In genomic region chr15:63006032-63006878, GRCh38 we compare ENCODE assay signal across 24 cellular contexts. TPM values are rescaled to one million over a fixed set of nuclear protein-coding genes. Genes with fewer than 3 reads are reported as not detected.
DNase-seq lines count a peak whose midpoint lies in the region; ATAC-seq, FAIRE-seq and TF ChIP-seq lines count a peak whose summit lies in the region.
"Had no signal": no experiment of that assay in that cellular context is flagged by ENCODE, and none has a peak within 500 bp of the region (broad histone marks: within the 10 kb centered on the region; RNA-seq: fewer than 3 reads in every experiment).

No MANE protein-coding gene starts in this region.

- H3K4me1 ChIP-seq in IMR-90 (ENCODE audit: control insufficient read depth, insufficient read depth, low read length) (no peaks in the 10 kb centered on the region), right cardiac atrium (ENCODE audit: control insufficient read depth, insufficient read depth, low read length) (no peaks in the 10 kb centered on the region), neuronal stem cell (ENCODE audit: control insufficient read depth in 2 of 2, insufficient read depth in 1 of 2, low read depth in 1 of 2, low read length in 2 of 2) (peaks cover 3 to 12% of the 10 kb centered on the region in 2 donors), spleen (no peaks in the 10 kb centered on the region)
- H3K4me1 ChIP-seq: lower lobe of right lung had no signal

- H2BK120ac ChIP-seq in IMR-90 (ENCODE audit: low read depth, low read length) (no peak overlapping the region), neuronal stem cell (ENCODE audit: low read depth, low read length) (no peak overlapping the region)

- intact Hi-C loops in IMR-90 (cut with micrococcal nuclease) (no loop called here), right cardiac atrium (cut with DNase I) (no loop called here), spleen (cut with DNase I; ENCODE audit: low total_unique reads) (no loop called here)

- H3K14ac ChIP-seq in IMR-90 (replicated peaks; ENCODE audit: low read depth, low read length) (no peak overlapping the region), neuronal stem cell (ENCODE audit: low read length) (no peak overlapping the region)

- H3K4me2 ChIP-seq in IMR-90 (ENCODE audit: low read depth, low read length) (no peak overlapping the region), neuronal stem cell (ENCODE audit: insufficient read depth, low read length, poor library complexity, severe bottlenecking) (no peak overlapping the region)

- H3K18ac ChIP-seq in IMR-90 (ENCODE audit: low read depth, low read length) (no peak overlapping the region), neuronal stem cell (ENCODE audit: low read length) (peak overlapping the region; percentile 70)

- H3K36me3 ChIP-seq in IMR-90 (ENCODE audit: control insufficient read depth, insufficient read depth, low read length) (no peaks in the 10 kb centered on the region), bronchial epithelial cell (ENCODE audit: control insufficient read depth, insufficient read depth, low read length) (no peaks in the 10 kb centered on the region), neuronal stem cell (replicated peaks in 1 of 2; ENCODE audit: control insufficient read depth in 2 of 2, insufficient read depth in 2 of 2, low read length in 2 of 2) (no peaks in the 10 kb centered on the region), spleen (no peaks in the 10 kb centered on the region)
- H3K36me3 ChIP-seq: lower lobe of right lung, thoracic aorta had no signal

- no peak overlapping the region for H3K56ac ChIP-seq in IMR-90 (ENCODE audit: extremely low read depth, insufficient read depth, low read length)

- FAIRE-seq in bronchial epithelial cell (lab: Jason Lieb, UNC), result peak; percentile 83
- FAIRE-seq: endometrium, G401.6, RCC 7860 had no signal

- no peaks in the 10 kb centered on the region for H3K9me3 ChIP-seq in IMR-90 (ENCODE audit: control insufficient read depth, insufficient read depth, low read length)
- no peaks in the 10 kb centered on the region for H3K9me3 ChIP-seq in right cardiac atrium (ENCODE audit: control insufficient read depth, low read length)
- no peaks in the 10 kb centered on the region for H3K9me3 ChIP-seq in neuronal stem cell (replicated peaks in 1 of 2; ENCODE audit: control insufficient read depth in 2 of 2, insufficient read depth in 1 of 2, low read depth in 1 of 2, low read length in 2 of 2)
- H3K9me3 ChIP-seq in spleen, result no peaks in the 10 kb centered on the region
- H3K9me3 ChIP-seq: lower lobe of right lung, thoracic aorta had no signal

- POLR2A ChIA-PET in IMR-90 (lab: Charles Lee; ENCODE audit: unreplicated experiment), result no interaction called here

- H3K27ac ChIP-seq in IMR-90 (ENCODE audit: insufficient read depth, low read length), result no peak overlapping the region
- H3K27ac ChIP-seq in right cardiac atrium (ENCODE audit: low read length), result no peak overlapping the region
- H3K27ac ChIP-seq in neuronal stem cell (replicated peaks; ENCODE audit: low read length), result no peak overlapping the region
- H3K27ac ChIP-seq in spleen, result no peak overlapping the region
- H3K27ac ChIP-seq: coronary artery, lower lobe of right lung, thoracic aorta had no signal

- no peak overlapping the region for H2BK20ac ChIP-seq in IMR-90 (ENCODE audit: low read depth, low read length)

- H2AK9ac ChIP-seq in IMR-90 (replicated peaks; ENCODE audit: low read depth, low read length, poor library complexity), result no peak overlapping the region

- H3K9ac ChIP-seq in IMR-90 (ENCODE audit: low read depth, low read length) (no peak overlapping the region), neuronal stem cell (ENCODE audit: low read depth, low read length, poor library complexity) (no peak overlapping the region)

- no peak overlapping the region for H4K5ac ChIP-seq in IMR-90 (ENCODE audit: low read depth, low read length)

- H2BK15ac ChIP-seq in IMR-90 (ENCODE audit: low read depth, low read length), result no peak overlapping the region; the same call in 2 of the 3 replicates
- H2BK15ac ChIP-seq in neuronal stem cell (ENCODE audit: low read length), result no peak overlapping the region

- H4K91ac ChIP-seq in IMR-90 (ENCODE audit: insufficient read depth, low read depth, low read length) (peak overlapping the region; percentile 53; the same call in 1 of the 2 replicates), neuronal stem cell (ENCODE audit: low read depth, low read length, poor library complexity) (peak overlapping the region; percentile 74)

- H4K8ac ChIP-seq in IMR-90 (ENCODE audit: low read depth in 2 of 2, low read length in 2 of 2) (no peak overlapping the region), neuronal stem cell (ENCODE audit: low read depth, low read length) (no peak overlapping the region)

- TF ChIP-seq CTCF in IMR-90 (conservative IDR thresholded peaks at IDR 0.05; ENCODE audit: low read depth, low read length) (no peak), bronchial epithelial cell (IDR thresholded peaks at IDR 0.05; ENCODE audit: insufficient read depth, low read length, severe bottlenecking) (no peak), GM10266 (IDR thresholded peaks at IDR 0.05; ENCODE audit: control insufficient read depth, insufficient read depth, low read depth, missing control alignments) (no peak), spleen (IDR thresholded peaks at IDR 0.05 in 8 of 11, conservative IDR thresholded peaks at IDR 0.05 in 3 of 11) (no peak)

- TF ChIP-seq POLR2A in IMR-90 (IDR thresholded peaks at IDR 0.05; ENCODE audit: low read depth, low read length) (no peak), spleen (IDR thresholded peaks at IDR 0.05) (no peak)

- no peaks in the 10 kb centered on the region for H4K20me1 ChIP-seq in IMR-90 (ENCODE audit: insufficient read depth, low read length)

- 80% methylated on average over 1 of the region's 8 CpGs; no CpG with 5 or more reads in 1 of the 2 experiments for WGBS in IMR-90 (ENCODE audit: extremely low coverage in 2 of 2, insufficient read length in 1 of 2), 2 experiments
- 71% methylated on average over 8 of the region's 8 CpGs for WGBS in right cardiac atrium
- WGBS in neuronal stem cell (ENCODE audit: extremely low coverage in 2 of 2, insufficient read length in 2 of 2, insufficient replicate concordance in 1 of 2), 2 donors, result no CpG with 5 or more reads among the region's 8 CpGs
- WGBS in spleen, 5 donors, result 67 to 82% (median 77%) methylated on average over 8 of the region's 8 CpGs

- H2BK12ac ChIP-seq in neuronal stem cell (ENCODE audit: low read length), result no peak overlapping the region

- no peak overlapping the region for H2BK5ac ChIP-seq in IMR-90 (ENCODE audit: low read depth, low read length, poor library complexity, severe bottlenecking)
- no peak overlapping the region for H2BK5ac ChIP-seq in neuronal stem cell (ENCODE audit: low read length)

- in situ Hi-C loops in IMR-90 (cut with MboI; ENCODE audit: low sequenced_read_pairs), result no loop called here

- no peaks in the 10 kb centered on the region for H3K27me3 ChIP-seq in IMR-90 (ENCODE audit: control insufficient read depth, insufficient read depth, low read length)
- H3K27me3 ChIP-seq in bronchial epithelial cell (ENCODE audit: control insufficient read depth, insufficient read depth, low read length), result no peaks in the 10 kb centered on the region
- H3K27me3 ChIP-seq in right cardiac atrium (ENCODE audit: control insufficient read depth, insufficient read depth), result no peaks in the 10 kb centered on the region
- no peaks in the 10 kb centered on the region for H3K27me3 ChIP-seq in neuronal stem cell (ENCODE audit: control insufficient read depth in 3 of 3, insufficient read depth in 3 of 3, low read depth in 1 of 3, low read length in 3 of 3)
- H3K27me3 ChIP-seq in spleen (replicated peaks in 1 of 7), result no peaks in the 10 kb centered on the region

- no TSS peak for BruUV-seq in IMR-90 (replicated peaks; lab: Mats Ljungman, UMichigan)

- H3K23ac ChIP-seq in IMR-90 (ENCODE audit: low read depth, low read length) (no peak overlapping the region), neuronal stem cell (ENCODE audit: low read depth, low read length, poor library complexity) (no peak overlapping the region)

- dilution Hi-C loops in IMR-90 (cut with HindIII; ENCODE audit: low sequenced_read_pairs, unreplicated experiment), result no loop called here

- peaks cover 5% of the 10 kb centered on the region for H3K9me1 ChIP-seq in IMR-90 (ENCODE audit: insufficient read depth, low read length)

- H3K79me1 ChIP-seq in IMR-90 (ENCODE audit: low read depth in 1 of 2, low read length in 2 of 2) (no peaks in the 10 kb centered on the region), neuronal stem cell (ENCODE audit: low read depth, low read length) (no peaks in the 10 kb centered on the region)

- no peak overlapping the region for H3K4ac ChIP-seq in IMR-90 (ENCODE audit: low read depth, low read length)
- peak overlapping the region; percentile 47 for H3K4ac ChIP-seq in neuronal stem cell (ENCODE audit: low read length)

- CTCF ChIA-PET in IMR-90 (lab: Yijun Ruan, JAX), result no interaction called here

- H3K4me3 ChIP-seq in IMR-90 (ENCODE audit: insufficient read depth, low read depth, low read length) (no peak overlapping the region), bronchial epithelial cell (ENCODE audit: low read depth, low read length) (no peak overlapping the region), right cardiac atrium (ENCODE audit: low read length) (no peak overlapping the region), neuronal stem cell (ENCODE audit: low read length in 2 of 2) (no peak overlapping the region), spleen (no peak overlapping the region)
- H3K4me3 ChIP-seq: coronary artery, lower lobe of right lung, thoracic aorta had no signal

- TF ChIP-seq RAD21 in IMR-90 (IDR thresholded peaks at IDR 0.05; ENCODE audit: low read length), result no peak

- H2AK5ac ChIP-seq in IMR-90 (ENCODE audit: low read depth, low read length) (0 out of 2 replicates have a peak overlapping the region, but pooled peaks have one; percentile 61), neuronal stem cell (ENCODE audit: low read depth, low read length) (peak overlapping the region; percentile 41)

- DNase-seq in IMR-90 (no peak), bronchial epithelial cell (ENCODE audit: low read depth) (peak; percentile 89), right cardiac atrium (no peak), neuronal stem cell (ENCODE audit: low spot score) (no peak), GM10266 (ENCODE audit: extremely low spot score) (no peak), AG08396 (ENCODE audit: low spot score) (no peak), spleen (no peak)
- DNase-seq: CD4-positive, CD25-positive, alpha-beta regulatory T cell; DMS 273 treated with DMSO at 0.1 percent for 48 hours; immature natural killer cell; KG1; lower lobe of right lung; naive B cell; NCI-H1930; NCI-H446 treated with DMSO at 0.1 percent for 48 hours; stimulated activated naive CD4-positive, alpha-beta T cell had no signal

- no peak overlapping the region for H2AFZ ChIP-seq in IMR-90 (replicated peaks; ENCODE audit: low read length, poor library complexity)
- H2AFZ ChIP-seq in neuronal stem cell (ENCODE audit: low read length), result no peak overlapping the region

- ATAC-seq in IMR-90 (ENCODE audit: low read depth) (no peak), right cardiac atrium (peak; percentile 46 to 55), GM19397 (IDR thresholded peaks at IDR 0.05; ENCODE audit: unreplicated experiment) (no peak)
- ATAC-seq: activated CD4-positive, CD25-positive, alpha-beta regulatory T cell treated with anti-CD3 and anti-CD28 coated beads, Interleukin-2, amount 50 U/mL, for 24 hours; lower lobe of right lung; SK-N-SH treated with all-trans-retinoic acid at 6 μM for 48 hours had no signal

RNA-seq across cellular contexts. Expression of gene TPM1, which starts 36.3 kb away (rescaled TPM):
- total RNA-seq in IMR-90 (2012; rRNA removed) (661 and 997 TPM in 2 replicates), bronchial epithelial cell (111 and 190 TPM in 2 replicates), right cardiac atrium (1,000 to 10,000 TPM; 6,360 to 7,970 (median 7,200) TPM), spleen (100 to 1,000 TPM in 5 of 7 donors, 10 to 100 TPM in 2; 86.5 to 317 (median 126) TPM)
- polyA plus RNA-seq in IMR-90 (2012; rRNA removed) (1,566 and 1,623 TPM in 2 replicates), right cardiac atrium (10,076 TPM), spleen (100 to 1,000 TPM in 1 of 3 donors, 10 to 100 TPM in 2; 70.6 to 141 (median 91.0) TPM)
- polyA plus RNA-seq in IMR-90 (2012; cell fraction: cytosol; rRNA removed), result 700 and 932 TPM in 2 replicates
- polyA plus RNA-seq in IMR-90 (2012; cell fraction: nucleus; rRNA removed; ENCODE audit: low replicate concordance), result 972 and 2,415 TPM in 2 replicates
- 1,430 TPM for polyA plus RNA-seq in neuronal stem cell (2013, experiment 1 of 2)
- polyA plus RNA-seq in neuronal stem cell (2013, experiment 2 of 2), result 1,425 TPM

Comparison
In these comparisons a context has a peak if more than half of its experiments do, and no peak if none do; other contexts are left out.
1. ATAC-seq: peak in right cardiac atrium (2 of 2); none in IMR-90 (single experiment) and GM19397 (single experiment).